In genomic region chr14:104777808-104778249, GRCh38 we compare ENCODE assay signal across 17 cellular contexts. TPM values are rescaled to one million over a fixed set of nuclear protein-coding genes. Genes with fewer than 3 reads are reported as not detected.
DNase-seq lines count a peak whose midpoint lies in the region; ATAC-seq and TF ChIP-seq lines count a peak whose summit lies in the region.
"Had no signal": no experiment of that assay in that cellular context is flagged by ENCODE, and none has a peak within 500 bp of the region (broad histone marks: within the 10 kb centered on the region; RNA-seq: fewer than 3 reads in every experiment).

No MANE protein-coding gene starts in this region.

- H3K4me1 Mint-ChIP-seq in endodermal cell = no peaks in the 10 kb centered on the region
- H3K4me1 Mint-ChIP-seq in stimulated activated effector memory CD8-positive, alpha-beta T cell treated with anti-CD3 and anti-CD28 coated beads, Interleukin-12 subunit alpha, Interleukin-12 subunit beta, amount 100 ng/mL, for 72 hours = no peaks in the 10 kb centered on the region
- no peaks in the 10 kb centered on the region for H3K4me1 Mint-ChIP-seq in activated CD4-positive, alpha-beta memory T cell treated with anti-CD3 and anti-CD28 coated beads for 36 hours (ENCODE audit: low read depth)
- H3K4me1 Mint-ChIP-seq: CD14-positive monocyte had no signal

- H3K36me3 Mint-ChIP-seq in endodermal cell (ENCODE audit: low read depth) = peaks cover 29% of the 10 kb centered on the region
- H3K36me3 Mint-ChIP-seq in stimulated activated effector memory CD8-positive, alpha-beta T cell treated with anti-CD3 and anti-CD28 coated beads, Interleukin-12 subunit alpha, Interleukin-12 subunit beta, amount 100 ng/mL, for 72 hours = peaks cover 35% of the 10 kb centered on the region
- peaks cover 8% of the 10 kb centered on the region for H3K36me3 Mint-ChIP-seq in activated CD4-positive, alpha-beta memory T cell treated with anti-CD3 and anti-CD28 coated beads for 36 hours

- no peak overlapping the region for H3K14ac ChIP-seq in trophoblast cell (ENCODE audit: low read length)

- H3K9me3 Mint-ChIP-seq in endodermal cell = no peaks in the 10 kb centered on the region
- H3K9me3 Mint-ChIP-seq in stimulated activated effector memory CD8-positive, alpha-beta T cell treated with anti-CD3 and anti-CD28 coated beads, Interleukin-12 subunit alpha, Interleukin-12 subunit beta, amount 100 ng/mL, for 72 hours = no peaks in the 10 kb centered on the region
- no peaks in the 10 kb centered on the region for H3K9me3 Mint-ChIP-seq in activated CD4-positive, alpha-beta memory T cell treated with anti-CD3 and anti-CD28 coated beads for 36 hours
- H3K9me3 Mint-ChIP-seq: CD8-positive, alpha-beta T cell had no signal

- H3K4ac ChIP-seq in trophoblast cell (ENCODE audit: low read depth, low read length) = no peak overlapping the region

- no peak overlapping the region for H3K27ac Mint-ChIP-seq in endodermal cell
- H3K27ac Mint-ChIP-seq in stimulated activated effector memory CD8-positive, alpha-beta T cell treated with anti-CD3 and anti-CD28 coated beads, Interleukin-12 subunit alpha, Interleukin-12 subunit beta, amount 100 ng/mL, for 72 hours = peak overlapping the region; percentile 37
- H3K27ac Mint-ChIP-seq in activated CD4-positive, alpha-beta memory T cell treated with anti-CD3 and anti-CD28 coated beads for 36 hours = no peak overlapping the region
- H3K27ac Mint-ChIP-seq: CD8-positive, alpha-beta T cell had no signal

- H2BK120ac ChIP-seq in trophoblast cell (ENCODE audit: insufficient read depth, low read length, poor library complexity) = no peak overlapping the region

- no peak overlapping the region for H4K91ac ChIP-seq in trophoblast cell (ENCODE audit: low read depth, low read length)

- H4K8ac ChIP-seq in trophoblast cell (ENCODE audit: low read depth, low read length) = no peak overlapping the region

- WGBS in endodermal cell (ENCODE audit: insufficient coverage in 1 of 2, insufficient read length in 1 of 2), 2 experiments = 87% methylated on average over 5 to 15 of the region's 15 CpGs
- WGBS in trophoblast cell (ENCODE audit: extremely low coverage, insufficient coverage, insufficient read length) = no CpG with 5 or more reads among the region's 15 CpGs

- H3K27ac ChIP-seq in cardiac muscle cell = peak overlapping the region; percentile 66
- H3K27ac ChIP-seq in OCI-LY1 (ENCODE audit: low read depth, low read length, poor library complexity, severe bottlenecking) = peak overlapping the region; percentile 24
- peak overlapping the region; percentile 77 for H3K27ac ChIP-seq in endodermal cell (ENCODE audit: low read depth, low read length)
- no peak overlapping the region for H3K27ac ChIP-seq in trophoblast cell (ENCODE audit: low read depth, low read length)
- H3K27ac ChIP-seq: HL-60 had no signal

- H3K9me2 ChIP-seq in OCI-LY1 (ENCODE audit: low read depth, low read length) = no peaks in the 10 kb centered on the region

- no peak overlapping the region for H4K12ac ChIP-seq in trophoblast cell (ENCODE audit: low read depth, low read length)

- H3K9me3 ChIP-seq in cardiac muscle cell (ENCODE audit: low read depth) (no peaks in the 10 kb centered on the region), OCI-LY1 (ENCODE audit: low read length) (no peaks in the 10 kb centered on the region), endodermal cell (ENCODE audit: control insufficient read depth, low read length) (no peaks in the 10 kb centered on the region), trophoblast cell (ENCODE audit: insufficient read depth, low read depth, low read length) (peaks cover 6% of the 10 kb centered on the region)
- H3K9me3 ChIP-seq: HAP-1 had no signal

- CTCF ChIA-PET in activated CD4-positive, alpha-beta memory T cell treated with anti-CD3 and anti-CD28 coated beads for 36 hours (lab: Charles Lee) = interaction anchor here (1.0 kb wide), 1 partner anchor 48 kb away, joined by 3 read pairs; no protein-coding TSS in a partner anchor

- no peaks in the 10 kb centered on the region for H3F3A ChIP-seq in OCI-LY1 (ENCODE audit: insufficient read depth, low read length)

- no peak overlapping the region for H2BK5ac ChIP-seq in trophoblast cell (ENCODE audit: low read depth, low read length, poor library complexity)

- ATAC-seq in Right ventricle myocardium superior (ENCODE audit: poor library complexity) = no peak
- ATAC-seq in stimulated activated effector memory CD8-positive, alpha-beta T cell treated with anti-CD3 and anti-CD28 coated beads, Interleukin-12 subunit alpha, Interleukin-12 subunit beta, amount 100 ng/mL, for 72 hours = no peak
- ATAC-seq: CD8-positive, alpha-beta T cell had no signal

- DNase-seq in cardiac muscle cell (ENCODE audit: low read depth in 1 of 2, low spot score in 1 of 2) (no peak), Right ventricle myocardium superior (no peak), endodermal cell (no peak), trophoblast cell (no peak), HuH-7 (ENCODE audit: low spot score) (no peak)
- DNase-seq in stimulated activated effector memory CD8-positive, alpha-beta T cell treated with anti-CD3 and anti-CD28 coated beads, Interleukin-12 subunit alpha, Interleukin-12 subunit beta, amount 100 ng/mL, for 72 hours (ENCODE audit: low spot score in 2 of 2) = no peak
- DNase-seq in activated CD4-positive, alpha-beta memory T cell treated with anti-CD3 and anti-CD28 coated beads for 36 hours = no peak
- DNase-seq: COR-L47, DMS153, DMS79 treated with DMSO at 0.1 percent for 48 hours, EL, IMR-90 had no signal

- intact Hi-C loops in Right ventricle myocardium superior (cut with DNase I) = no loop called here
- intact Hi-C loops in activated CD4-positive, alpha-beta memory T cell treated with anti-CD3 and anti-CD28 coated beads for 36 hours (cut with micrococcal nuclease) = no loop called here

- H3K4me3 ChIP-seq in cardiac muscle cell (no peak overlapping the region), OCI-LY1 (ENCODE audit: low read depth, low read length, poor library complexity, severe bottlenecking) (no peak overlapping the region), endodermal cell (ENCODE audit: low read length) (no peak overlapping the region), trophoblast cell (ENCODE audit: low read depth, low read length) (no peak overlapping the region)
- H3K4me3 ChIP-seq: HAP-1 had no signal

- no peaks in the 10 kb centered on the region for H3K27me3 Mint-ChIP-seq in endodermal cell (ENCODE audit: insufficient read depth)
- no peaks in the 10 kb centered on the region for H3K27me3 Mint-ChIP-seq in activated CD4-positive, alpha-beta memory T cell treated with anti-CD3 and anti-CD28 coated beads for 36 hours

- H3K27me3 ChIP-seq in cardiac muscle cell = no peaks in the 10 kb centered on the region
- H3K27me3 ChIP-seq in OCI-LY1 (ENCODE audit: insufficient read depth, low read length) = no peaks in the 10 kb centered on the region
- H3K27me3 ChIP-seq in endodermal cell (ENCODE audit: control insufficient read depth, insufficient read depth, low read length, poor library complexity, severe bottlenecking) = no peaks in the 10 kb centered on the region
- H3K27me3 ChIP-seq in trophoblast cell (ENCODE audit: insufficient read depth, low read length) = no peaks in the 10 kb centered on the region

- H3K4me1 ChIP-seq in cardiac muscle cell (ENCODE audit: low read depth) = peaks cover 5% of the 10 kb centered on the region
- H3K4me1 ChIP-seq in OCI-LY1 (ENCODE audit: insufficient read depth, low read length, severe bottlenecking) = no peaks in the 10 kb centered on the region
- no peaks in the 10 kb centered on the region for H3K4me1 ChIP-seq in endodermal cell (ENCODE audit: control insufficient read depth, insufficient read depth, low read length)
- peaks cover 0 to 7% of the 10 kb centered on the region in 2 experiments for H3K4me1 ChIP-seq in trophoblast cell (ENCODE audit: control insufficient read depth in 1 of 2, insufficient read depth in 2 of 2, low read length in 2 of 2)
- H3K4me1 ChIP-seq: HAP-1 had no signal

- POLR2A ChIA-PET in activated CD4-positive, alpha-beta memory T cell treated with anti-CD3 and anti-CD28 coated beads for 36 hours (lab: Charles Lee) = no interaction called here

- H3K36me3 ChIP-seq in cardiac muscle cell (peaks cover 11% of the 10 kb centered on the region), OCI-LY1 (ENCODE audit: insufficient read depth, low read length) (peaks cover 28% of the 10 kb centered on the region), endodermal cell (ENCODE audit: control insufficient read depth, insufficient read depth, low read length) (peaks cover 40% of the 10 kb centered on the region), trophoblast cell (ENCODE audit: control insufficient read depth in 1 of 2, insufficient read depth in 2 of 2, low read length in 2 of 2) (peaks cover 87 to 88% of the 10 kb centered on the region in 2 experiments)

- H3K79me1 ChIP-seq in trophoblast cell (ENCODE audit: low read length) = no peaks in the 10 kb centered on the region

- no peak overlapping the region for H2AFZ ChIP-seq in OCI-LY1 (ENCODE audit: low read length)
- no peak overlapping the region for H2AFZ ChIP-seq in trophoblast cell (ENCODE audit: insufficient read depth, low read length, poor library complexity)

- H3K9ac ChIP-seq in OCI-LY1 (ENCODE audit: low read length) = no peak overlapping the region
- H3K9ac ChIP-seq in endodermal cell (ENCODE audit: extremely low read depth, low read length, poor library complexity, severe bottlenecking) = no peak overlapping the region
- no peak overlapping the region for H3K9ac ChIP-seq in trophoblast cell (ENCODE audit: low read length)

- H3K18ac ChIP-seq in trophoblast cell (ENCODE audit: low read length) = no peak overlapping the region

- H2BK12ac ChIP-seq in trophoblast cell (ENCODE audit: low read length) = no peak overlapping the region

- H3K4me2 ChIP-seq in OCI-LY1 (ENCODE audit: low read length) (no peak overlapping the region), trophoblast cell (ENCODE audit: low read length) (no peak overlapping the region)

- no peak overlapping the region for H3K4me3 Mint-ChIP-seq in endodermal cell
- no peak overlapping the region for H3K4me3 Mint-ChIP-seq in stimulated activated effector memory CD8-positive, alpha-beta T cell treated with anti-CD3 and anti-CD28 coated beads, Interleukin-12 subunit alpha, Interleukin-12 subunit beta, amount 100 ng/mL, for 72 hours
- H3K4me3 Mint-ChIP-seq in activated CD4-positive, alpha-beta memory T cell treated with anti-CD3 and anti-CD28 coated beads for 36 hours = no peak overlapping the region
- H3K4me3 Mint-ChIP-seq: CD14-positive monocyte; CD8-positive, alpha-beta T cell had no signal

- H3K23ac ChIP-seq in trophoblast cell (ENCODE audit: low read length) = no peak overlapping the region

- H3K79me2 ChIP-seq in OCI-LY1 (ENCODE audit: insufficient read depth, low read length) = no peaks in the 10 kb centered on the region
- no peaks in the 10 kb centered on the region for H3K79me2 ChIP-seq in trophoblast cell (ENCODE audit: control insufficient read depth, insufficient read depth, low read length, poor library complexity)

- no peak overlapping the region for H2AK5ac ChIP-seq in trophoblast cell (ENCODE audit: low read length)

- TF ChIP-seq CTCF in cardiac muscle cell (IDR thresholded peaks at IDR 0.05; ENCODE audit: low read depth, low read length) (no peak), OCI-LY1 (IDR thresholded peaks at IDR 0.05; ENCODE audit: low read length) (no peak), endodermal cell (conservative IDR thresholded peaks at IDR 0.05) (no peak)

- no peaks in the 10 kb centered on the region for H4K20me1 ChIP-seq in OCI-LY1 (ENCODE audit: insufficient read depth, low read length)

RNA-seq across cellular contexts. Expression of gene AKT1, which starts 17.7 kb away (rescaled TPM):
- total RNA-seq in cardiac muscle cell = 173 and 190 TPM in 2 replicates
- polyA plus RNA-seq in cardiac muscle cell = 218 and 242 TPM in 2 replicates
- 120 TPM for total RNA-seq in Right ventricle myocardium superior
- total RNA-seq in endodermal cell = 100 to 1,000 TPM; 133 to 152 TPM
- polyA plus RNA-seq in endodermal cell (2013, experiment 1 of 2) = 103 TPM
- polyA plus RNA-seq in endodermal cell (2013, experiment 2 of 2) = 95.5 TPM
- total RNA-seq in activated CD4-positive, alpha-beta memory T cell treated with anti-CD3 and anti-CD28 coated beads for 36 hours = 100 to 1,000 TPM; 131 to 133 TPM
- 175 TPM in 2 replicates for polyA plus RNA-seq in trophoblast cell (2013)

RNA-seq across cellular contexts. Expression of gene ZBTB42, which starts 23.1 kb away (rescaled TPM):
- 14.4 and 26.4 TPM in 2 replicates for total RNA-seq in cardiac muscle cell
- 7.6 and 9.6 TPM in 2 replicates for polyA plus RNA-seq in cardiac muscle cell
- 5.0 TPM for total RNA-seq in Right ventricle myocardium superior
- 1 to 10 TPM; 7.7 to 8.4 TPM for total RNA-seq in endodermal cell
- 2.4 TPM for polyA plus RNA-seq in endodermal cell (2013, experiment 1 of 2)
- polyA plus RNA-seq in endodermal cell (2013, experiment 2 of 2) = 2.6 TPM
- total RNA-seq in activated CD4-positive, alpha-beta memory T cell treated with anti-CD3 and anti-CD28 coated beads for 36 hours = 1 to 10 TPM; 3.1 to 3.4 TPM
- 4.6 and 4.7 TPM in 2 replicates for polyA plus RNA-seq in trophoblast cell (2013)

RNA-seq across cellular contexts. Expression of gene SIVA1, which starts 24.9 kb away (rescaled TPM):
- 217 and 278 TPM in 2 replicates for total RNA-seq in cardiac muscle cell
- 124 and 145 TPM in 2 replicates for polyA plus RNA-seq in cardiac muscle cell
- 60.7 TPM for total RNA-seq in Right ventricle myocardium superior
- total RNA-seq in endodermal cell = 10 to 100 TPM; 82.5 to 87.3 TPM
- 89.7 TPM for polyA plus RNA-seq in endodermal cell (2013, experiment 1 of 2)
- polyA plus RNA-seq in endodermal cell (2013, experiment 2 of 2) = 92.2 TPM
- 100 to 1,000 TPM in 1 of 2 experiments, 10 to 100 TPM in 1; 97.6 to 109 TPM for total RNA-seq in activated CD4-positive, alpha-beta memory T cell treated with anti-CD3 and anti-CD28 coated beads for 36 hours
- polyA plus RNA-seq in trophoblast cell (2013) = 88.0 and 93.0 TPM in 2 replicates

RNA-seq across cellular contexts. Expression of gene ADSS1, which starts 53.8 kb away (rescaled TPM):
- total RNA-seq in cardiac muscle cell (53.8 and 63.8 TPM in 2 replicates), Right ventricle myocardium superior (215 TPM), endodermal cell (10 to 100 TPM; 15.8 to 31.0 TPM)
- polyA plus RNA-seq in cardiac muscle cell = 53.4 and 73.3 TPM in 2 replicates
- 16.1 TPM for polyA plus RNA-seq in endodermal cell (2013, experiment 1 of 2)
- polyA plus RNA-seq in endodermal cell (2013, experiment 2 of 2) = 14.1 TPM
- total RNA-seq in activated CD4-positive, alpha-beta memory T cell treated with anti-CD3 and anti-CD28 coated beads for 36 hours = 1 to 10 TPM; 2.3 to 3.3 TPM
- 2.9 and 3.4 TPM in 2 replicates for polyA plus RNA-seq in trophoblast cell (2013)
